1 cellular context compared by ENCODE assay signal in genomic region chr2:50722828-50723227, GRCh38.
TF ChIP-seq lines count a peak whose summit lies in the region.

No MANE protein-coding gene starts in this region.

TF ChIP-seq in H1, 55 proteins besides CTCF, POLR2A, EP300 and RAD21 (continued from another document):
- TF ChIP-seq E2F6 (IDR thresholded peaks at IDR 0.05) = no peak
- TF ChIP-seq SP2 (IDR thresholded peaks at IDR 0.05; ENCODE audit: low read length) = no peak
- TF ChIP-seq CHD1 (IDR thresholded peaks at IDR 0.05; ENCODE audit: low read depth, low read length) = no peak
